2 cellular contexts compared by ENCODE assay signal in the genomic region with DNA sequence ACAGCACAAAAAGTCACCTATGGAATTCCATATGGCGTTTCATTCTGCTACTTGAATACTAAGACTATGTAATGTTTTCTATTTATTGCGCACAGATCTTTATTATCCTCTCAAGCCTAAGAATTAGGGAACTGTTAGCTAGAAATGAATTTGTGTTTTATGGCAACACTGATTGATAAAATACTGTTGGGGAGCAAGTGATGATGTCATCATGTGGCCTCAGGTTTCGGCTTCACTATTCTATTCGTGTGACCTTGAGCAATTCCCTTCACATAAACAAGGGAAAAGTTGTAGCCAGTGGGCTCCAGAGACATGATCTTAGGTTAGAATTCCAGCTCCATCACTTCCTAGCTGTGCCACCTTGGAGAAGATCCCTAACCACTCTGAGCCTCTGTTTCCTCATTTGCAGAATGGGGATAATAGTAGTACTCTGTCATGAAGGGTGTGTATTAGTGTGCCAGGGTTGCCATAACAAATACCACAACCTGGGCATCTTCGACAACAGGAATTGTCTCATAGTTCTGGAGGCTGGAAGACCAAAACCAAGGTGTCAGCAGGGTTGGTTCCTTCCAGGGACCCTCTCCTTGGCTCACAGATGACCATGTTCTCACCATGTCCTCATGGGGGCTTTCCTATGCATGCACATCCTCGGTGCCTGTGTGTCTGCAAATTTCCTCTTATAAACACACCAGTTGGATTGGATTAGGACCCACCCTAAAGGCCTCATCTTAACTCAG.
TF ChIP-seq lines count a peak whose summit lies in the region.

No MANE protein-coding gene starts in this region.

TF ChIP-seq in GM12878, 131 proteins besides CTCF, POLR2A, EP300 and RAD21:
- TF ChIP-seq NBN (IDR thresholded peaks at IDR 0.05): no peak
- TF ChIP-seq, protein P1, sequence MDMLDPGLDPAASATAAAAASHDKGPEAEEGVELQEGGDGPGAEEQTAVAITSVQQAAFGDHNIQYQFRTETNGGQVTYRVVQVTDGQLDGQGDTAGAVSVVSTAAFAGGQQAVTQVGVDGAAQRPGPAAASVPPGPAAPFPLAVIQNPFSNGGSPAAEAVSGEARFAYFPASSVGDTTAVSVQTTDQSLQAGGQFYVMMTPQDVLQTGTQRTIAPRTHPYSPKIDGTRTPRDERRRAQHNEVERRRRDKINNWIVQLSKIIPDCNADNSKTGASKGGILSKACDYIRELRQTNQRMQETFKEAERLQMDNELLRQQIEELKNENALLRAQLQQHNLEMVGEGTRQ (IDR thresholded peaks at IDR 0.05; ENCODE audit: borderline replicate concordance, low read depth, low read length): no peak
- TF ChIP-seq IRF4 (IDR thresholded peaks at IDR 0.05; ENCODE audit: low read depth, low read length): no peak
- TF ChIP-seq ATF7 (IDR thresholded peaks at IDR 0.05; ENCODE audit: low read depth): 0 out of 2 replicates have a peak, but pooled peaks have one; percentile 46
TF ChIP-seq in GM12878: peak in this region for 1.

TF ChIP-seq in H1, 55 proteins besides CTCF, POLR2A, EP300 and RAD21:
- TF ChIP-seq JUN (IDR thresholded peaks at IDR 0.05; ENCODE audit: low read depth, low read length) (no peak), CREB1 (IDR thresholded peaks at IDR 0.05) (no peak), RBBP5 (IDR thresholded peaks at IDR 0.05; ENCODE audit: borderline replicate concordance, low read depth, low read length) (no peak), CBX8 (IDR thresholded peaks at IDR 0.05; ENCODE audit: borderline replicate concordance, low read depth, low read length) (no peak)
- TF ChIP-seq, protein P2, sequence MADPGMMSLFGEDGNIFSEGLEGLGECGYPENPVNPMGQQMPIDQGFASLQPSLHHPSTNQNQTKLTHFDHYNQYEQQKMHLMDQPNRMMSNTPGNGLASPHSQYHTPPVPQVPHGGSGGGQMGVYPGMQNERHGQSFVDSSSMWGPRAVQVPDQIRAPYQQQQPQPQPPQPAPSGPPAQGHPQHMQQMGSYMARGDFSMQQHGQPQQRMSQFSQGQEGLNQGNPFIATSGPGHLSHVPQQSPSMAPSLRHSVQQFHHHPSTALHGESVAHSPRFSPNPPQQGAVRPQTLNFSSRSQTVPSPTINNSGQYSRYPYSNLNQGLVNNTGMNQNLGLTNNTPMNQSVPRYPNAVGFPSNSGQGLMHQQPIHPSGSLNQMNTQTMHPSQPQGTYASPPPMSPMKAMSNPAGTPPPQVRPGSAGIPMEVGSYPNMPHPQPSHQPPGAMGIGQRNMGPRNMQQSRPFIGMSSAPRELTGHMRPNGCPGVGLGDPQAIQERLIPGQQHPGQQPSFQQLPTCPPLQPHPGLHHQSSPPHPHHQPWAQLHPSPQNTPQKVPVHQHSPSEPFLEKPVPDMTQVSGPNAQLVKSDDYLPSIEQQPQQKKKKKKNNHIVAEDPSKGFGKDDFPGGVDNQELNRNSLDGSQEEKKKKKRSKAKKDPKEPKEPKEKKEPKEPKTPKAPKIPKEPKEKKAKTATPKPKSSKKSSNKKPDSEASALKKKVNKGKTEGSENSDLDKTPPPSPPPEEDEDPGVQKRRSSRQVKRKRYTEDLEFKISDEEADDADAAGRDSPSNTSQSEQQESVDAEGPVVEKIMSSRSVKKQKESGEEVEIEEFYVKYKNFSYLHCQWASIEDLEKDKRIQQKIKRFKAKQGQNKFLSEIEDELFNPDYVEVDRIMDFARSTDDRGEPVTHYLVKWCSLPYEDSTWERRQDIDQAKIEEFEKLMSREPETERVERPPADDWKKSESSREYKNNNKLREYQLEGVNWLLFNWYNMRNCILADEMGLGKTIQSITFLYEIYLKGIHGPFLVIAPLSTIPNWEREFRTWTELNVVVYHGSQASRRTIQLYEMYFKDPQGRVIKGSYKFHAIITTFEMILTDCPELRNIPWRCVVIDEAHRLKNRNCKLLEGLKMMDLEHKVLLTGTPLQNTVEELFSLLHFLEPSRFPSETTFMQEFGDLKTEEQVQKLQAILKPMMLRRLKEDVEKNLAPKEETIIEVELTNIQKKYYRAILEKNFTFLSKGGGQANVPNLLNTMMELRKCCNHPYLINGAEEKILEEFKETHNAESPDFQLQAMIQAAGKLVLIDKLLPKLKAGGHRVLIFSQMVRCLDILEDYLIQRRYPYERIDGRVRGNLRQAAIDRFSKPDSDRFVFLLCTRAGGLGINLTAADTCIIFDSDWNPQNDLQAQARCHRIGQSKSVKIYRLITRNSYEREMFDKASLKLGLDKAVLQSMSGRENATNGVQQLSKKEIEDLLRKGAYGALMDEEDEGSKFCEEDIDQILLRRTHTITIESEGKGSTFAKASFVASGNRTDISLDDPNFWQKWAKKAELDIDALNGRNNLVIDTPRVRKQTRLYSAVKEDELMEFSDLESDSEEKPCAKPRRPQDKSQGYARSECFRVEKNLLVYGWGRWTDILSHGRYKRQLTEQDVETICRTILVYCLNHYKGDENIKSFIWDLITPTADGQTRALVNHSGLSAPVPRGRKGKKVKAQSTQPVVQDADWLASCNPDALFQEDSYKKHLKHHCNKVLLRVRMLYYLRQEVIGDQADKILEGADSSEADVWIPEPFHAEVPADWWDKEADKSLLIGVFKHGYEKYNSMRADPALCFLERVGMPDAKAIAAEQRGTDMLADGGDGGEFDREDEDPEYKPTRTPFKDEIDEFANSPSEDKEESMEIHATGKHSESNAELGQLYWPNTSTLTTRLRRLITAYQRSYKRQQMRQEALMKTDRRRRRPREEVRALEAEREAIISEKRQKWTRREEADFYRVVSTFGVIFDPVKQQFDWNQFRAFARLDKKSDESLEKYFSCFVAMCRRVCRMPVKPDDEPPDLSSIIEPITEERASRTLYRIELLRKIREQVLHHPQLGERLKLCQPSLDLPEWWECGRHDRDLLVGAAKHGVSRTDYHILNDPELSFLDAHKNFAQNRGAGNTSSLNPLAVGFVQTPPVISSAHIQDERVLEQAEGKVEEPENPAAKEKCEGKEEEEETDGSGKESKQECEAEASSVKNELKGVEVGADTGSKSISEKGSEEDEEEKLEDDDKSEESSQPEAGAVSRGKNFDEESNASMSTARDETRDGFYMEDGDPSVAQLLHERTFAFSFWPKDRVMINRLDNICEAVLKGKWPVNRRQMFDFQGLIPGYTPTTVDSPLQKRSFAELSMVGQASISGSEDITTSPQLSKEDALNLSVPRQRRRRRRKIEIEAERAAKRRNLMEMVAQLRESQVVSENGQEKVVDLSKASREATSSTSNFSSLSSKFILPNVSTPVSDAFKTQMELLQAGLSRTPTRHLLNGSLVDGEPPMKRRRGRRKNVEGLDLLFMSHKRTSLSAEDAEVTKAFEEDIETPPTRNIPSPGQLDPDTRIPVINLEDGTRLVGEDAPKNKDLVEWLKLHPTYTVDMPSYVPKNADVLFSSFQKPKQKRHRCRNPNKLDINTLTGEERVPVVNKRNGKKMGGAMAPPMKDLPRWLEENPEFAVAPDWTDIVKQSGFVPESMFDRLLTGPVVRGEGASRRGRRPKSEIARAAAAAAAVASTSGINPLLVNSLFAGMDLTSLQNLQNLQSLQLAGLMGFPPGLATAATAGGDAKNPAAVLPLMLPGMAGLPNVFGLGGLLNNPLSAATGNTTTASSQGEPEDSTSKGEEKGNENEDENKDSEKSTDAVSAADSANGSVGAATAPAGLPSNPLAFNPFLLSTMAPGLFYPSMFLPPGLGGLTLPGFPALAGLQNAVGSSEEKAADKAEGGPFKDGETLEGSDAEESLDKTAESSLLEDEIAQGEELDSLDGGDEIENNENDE (IDR thresholded peaks at IDR 0.05; ENCODE audit: insufficient replicate concordance, low read length): no peak
TF ChIP-seq in H1: peak in this region for 0.
